Comparison of ENCODE assay signal across 15 cellular contexts in genomic region chr2:77746780-77747179, GRCh38.
DNase-seq lines count a peak whose midpoint lies in the region; ATAC-seq and TF ChIP-seq lines count a peak whose summit lies in the region.
"Had no signal": no experiment of that assay in that cellular context is flagged by ENCODE, and none has a peak within 500 bp of the region (broad histone marks: within the 10 kb centered on the region; RNA-seq: fewer than 3 reads in every experiment).

No MANE protein-coding gene starts in this region.

- DNase-seq in NCI-H345 (lab: John Stamatoyannopoulos, UW) (peak; percentile 2), NCI-H345 treated with DMSO at 0.1 percent for 48 hours (lab: John Stamatoyannopoulos, UW; ENCODE audit: unreplicated experiment) (no peak), DMS53 treated with DMSO at 0.1 percent for 48 hours (lab: John Stamatoyannopoulos, UW; ENCODE audit: unreplicated experiment) (peak; percentile 75), NCI-H748 treated with DMSO at 0.1 percent for 48 hours (lab: John Stamatoyannopoulos, UW) (peak; percentile 17), foreskin melanocyte (peak; percentile 11), NCI-H2227 treated with DMSO at 0.1 percent for 48 hours (lab: John Stamatoyannopoulos, UW) (no peak), lower lobe of right lung (no peak), DMS 273 (lab: John Stamatoyannopoulos, UW; ENCODE audit: unreplicated experiment) (no peak)
- DNase-seq: Caco-2; CD8-positive, alpha-beta T cell; DND-41; GDM1; HCEC 1CT; HFFc6 had no signal

- no peak overlapping the region for H3K27ac ChIP-seq in lower lobe of right lung
- H3K27ac ChIP-seq: A549 had no signal

- H3K9me3 ChIP-seq in lower lobe of right lung: no peaks in the 10 kb centered on the region
- H3K9me3 ChIP-seq: A549, Caco-2 had no signal

- H3K4me1 ChIP-seq in lower lobe of right lung: no peaks in the 10 kb centered on the region
- H3K4me1 ChIP-seq: A549, Caco-2 had no signal

- no peak overlapping the region for H3K4me3 ChIP-seq in lower lobe of right lung
- H3K4me3 ChIP-seq: A549 had no signal

- intact Hi-C loops in lower lobe of right lung (cut with DNase I): no loop called here

- no peak for ATAC-seq in lower lobe of right lung
- ATAC-seq: A549; CD8-positive, alpha-beta T cell had no signal

- H3K27me3 ChIP-seq in lower lobe of right lung (ENCODE audit: low read depth): no peaks in the 10 kb centered on the region

- no peaks in the 10 kb centered on the region for H3K36me3 ChIP-seq in lower lobe of right lung

- TF ChIP-seq CTCF in lower lobe of right lung (IDR thresholded peaks at IDR 0.05): no peak

Comparison
In these comparisons a context has a peak if more than half of its experiments do, and no peak if none do; other contexts are left out.
1. DNase-seq: peak in NCI-H345 (single experiment), DMS53 treated with DMSO at 0.1 percent for 48 hours (single experiment), NCI-H748 treated with DMSO at 0.1 percent for 48 hours (single experiment) and foreskin melanocyte (single experiment); none in NCI-H345 treated with DMSO at 0.1 percent for 48 hours (single experiment), NCI-H2227 treated with DMSO at 0.1 percent for 48 hours (single experiment), lower lobe of right lung (single experiment) and DMS 273 (single experiment).